ENCODE assay signal across 1 cellular context in the genomic region with DNA sequence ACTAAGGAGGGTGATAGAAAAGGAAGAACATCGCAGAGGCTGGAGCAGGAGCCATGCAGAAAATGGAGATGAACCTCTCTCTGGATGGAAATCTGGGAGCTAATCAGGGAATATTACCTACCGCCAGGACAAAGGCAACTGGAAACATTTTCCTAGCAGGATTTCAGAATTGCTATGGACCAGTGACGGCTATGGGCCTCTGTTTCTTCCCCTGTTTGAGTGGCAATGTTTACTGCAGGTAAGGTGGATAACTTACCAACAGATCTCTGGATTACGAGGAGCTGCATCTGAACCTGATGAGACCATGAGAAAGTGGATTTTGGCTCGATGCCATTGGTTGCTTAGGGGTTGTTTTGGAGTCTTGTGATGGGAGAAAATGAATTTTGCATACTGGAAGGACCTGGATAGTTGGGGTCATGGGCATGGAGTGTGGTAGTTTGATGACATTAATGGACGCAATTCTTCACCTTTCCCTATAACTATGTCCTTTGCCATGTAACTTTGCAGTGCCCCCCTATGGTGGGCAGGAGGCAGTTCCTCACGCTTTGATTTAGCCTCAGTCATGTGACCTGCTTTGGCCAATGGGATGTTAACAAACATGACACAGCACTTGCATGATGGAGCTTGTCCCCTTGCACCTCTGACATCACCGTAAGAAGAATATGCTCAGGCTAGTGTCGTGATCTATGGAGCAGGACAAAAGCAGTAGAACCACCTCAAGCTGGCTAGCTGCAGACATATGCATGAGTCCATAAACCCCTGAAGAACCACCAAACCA.
A peak's percentile ranks its signal among the peaks of the same experiment; 100 is the strongest.
TF ChIP-seq lines count a peak whose summit lies in the region.

No MANE protein-coding gene starts in this region.

TF ChIP-seq in K562, 482 proteins besides CTCF, POLR2A, EP300 and RAD21:
- TF ChIP-seq, protein P1, sequence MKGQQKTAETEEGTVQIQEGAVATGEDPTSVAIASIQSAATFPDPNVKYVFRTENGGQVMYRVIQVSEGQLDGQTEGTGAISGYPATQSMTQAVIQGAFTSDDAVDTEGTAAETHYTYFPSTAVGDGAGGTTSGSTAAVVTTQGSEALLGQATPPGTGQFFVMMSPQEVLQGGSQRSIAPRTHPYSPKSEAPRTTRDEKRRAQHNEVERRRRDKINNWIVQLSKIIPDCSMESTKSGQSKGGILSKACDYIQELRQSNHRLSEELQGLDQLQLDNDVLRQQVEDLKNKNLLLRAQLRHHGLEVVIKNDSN (CRISPR knock-in tag; IDR thresholded peaks at IDR 0.05) = peak; percentile 81
- TF ChIP-seq ZNF174 (CRISPR knock-in tag; IDR thresholded peaks at IDR 0.05) (no peak), TOE1 (IDR thresholded peaks at IDR 0.05; ENCODE audit: borderline replicate concordance) (0 out of 2 replicates have a peak, but pooled peaks have one; percentile 60), TOE1 (CRISPR knock-in tag; IDR thresholded peaks at IDR 0.05; ENCODE audit: borderline replicate concordance, low read depth) (no peak), SRSF3 (IDR thresholded peaks at IDR 0.05; ENCODE audit: insufficient read depth, low read length) (no peak), DACH1 (IDR thresholded peaks at IDR 0.05; ENCODE audit: partially characterized antibody) (no peak), RAD51 (IDR thresholded peaks at IDR 0.05; ENCODE audit: borderline replicate concordance, low read depth) (peak; percentile 61; the same call in 1 of the 2 replicates), ZNF584 (CRISPR knock-in tag; IDR thresholded peaks at IDR 0.05; ENCODE audit: low read depth) (peak; percentile 100), NFIC (IDR thresholded peaks at IDR 0.05) (peak; percentile 69), ZNF780A (CRISPR knock-in tag; IDR thresholded peaks at IDR 0.05) (no peak)
- TF ChIP-seq, protein P2, sequence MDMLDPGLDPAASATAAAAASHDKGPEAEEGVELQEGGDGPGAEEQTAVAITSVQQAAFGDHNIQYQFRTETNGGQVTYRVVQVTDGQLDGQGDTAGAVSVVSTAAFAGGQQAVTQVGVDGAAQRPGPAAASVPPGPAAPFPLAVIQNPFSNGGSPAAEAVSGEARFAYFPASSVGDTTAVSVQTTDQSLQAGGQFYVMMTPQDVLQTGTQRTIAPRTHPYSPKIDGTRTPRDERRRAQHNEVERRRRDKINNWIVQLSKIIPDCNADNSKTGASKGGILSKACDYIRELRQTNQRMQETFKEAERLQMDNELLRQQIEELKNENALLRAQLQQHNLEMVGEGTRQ (CRISPR knock-in tag; IDR thresholded peaks at IDR 0.05) = peak; percentile 63
- TF ChIP-seq, protein P3, sequence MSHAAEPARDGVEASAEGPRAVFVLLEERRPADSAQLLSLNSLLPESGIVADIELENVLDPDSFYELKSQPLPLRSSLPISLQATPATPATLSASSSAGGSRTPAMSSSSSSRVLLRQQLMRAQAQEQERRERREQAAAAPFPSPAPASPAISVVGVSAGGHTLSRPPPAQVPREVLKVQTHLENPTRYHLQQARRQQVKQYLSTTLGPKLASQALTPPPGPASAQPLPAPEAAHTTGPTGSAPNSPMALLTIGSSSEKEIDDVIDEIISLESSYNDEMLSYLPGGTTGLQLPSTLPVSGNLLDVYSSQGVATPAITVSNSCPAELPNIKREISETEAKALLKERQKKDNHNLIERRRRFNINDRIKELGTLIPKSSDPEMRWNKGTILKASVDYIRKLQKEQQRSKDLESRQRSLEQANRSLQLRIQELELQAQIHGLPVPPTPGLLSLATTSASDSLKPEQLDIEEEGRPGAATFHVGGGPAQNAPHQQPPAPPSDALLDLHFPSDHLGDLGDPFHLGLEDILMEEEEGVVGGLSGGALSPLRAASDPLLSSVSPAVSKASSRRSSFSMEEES (CRISPR knock-in tag; IDR thresholded peaks at IDR 0.05) = peak; percentile 65
- TF ChIP-seq, protein P4, sequence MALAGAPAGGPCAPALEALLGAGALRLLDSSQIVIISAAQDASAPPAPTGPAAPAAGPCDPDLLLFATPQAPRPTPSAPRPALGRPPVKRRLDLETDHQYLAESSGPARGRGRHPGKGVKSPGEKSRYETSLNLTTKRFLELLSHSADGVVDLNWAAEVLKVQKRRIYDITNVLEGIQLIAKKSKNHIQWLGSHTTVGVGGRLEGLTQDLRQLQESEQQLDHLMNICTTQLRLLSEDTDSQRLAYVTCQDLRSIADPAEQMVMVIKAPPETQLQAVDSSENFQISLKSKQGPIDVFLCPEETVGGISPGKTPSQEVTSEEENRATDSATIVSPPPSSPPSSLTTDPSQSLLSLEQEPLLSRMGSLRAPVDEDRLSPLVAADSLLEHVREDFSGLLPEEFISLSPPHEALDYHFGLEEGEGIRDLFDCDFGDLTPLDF (CRISPR knock-in tag; IDR thresholded peaks at IDR 0.05) = no peak
